11 cellular contexts compared by ENCODE assay signal in the genomic region with DNA sequence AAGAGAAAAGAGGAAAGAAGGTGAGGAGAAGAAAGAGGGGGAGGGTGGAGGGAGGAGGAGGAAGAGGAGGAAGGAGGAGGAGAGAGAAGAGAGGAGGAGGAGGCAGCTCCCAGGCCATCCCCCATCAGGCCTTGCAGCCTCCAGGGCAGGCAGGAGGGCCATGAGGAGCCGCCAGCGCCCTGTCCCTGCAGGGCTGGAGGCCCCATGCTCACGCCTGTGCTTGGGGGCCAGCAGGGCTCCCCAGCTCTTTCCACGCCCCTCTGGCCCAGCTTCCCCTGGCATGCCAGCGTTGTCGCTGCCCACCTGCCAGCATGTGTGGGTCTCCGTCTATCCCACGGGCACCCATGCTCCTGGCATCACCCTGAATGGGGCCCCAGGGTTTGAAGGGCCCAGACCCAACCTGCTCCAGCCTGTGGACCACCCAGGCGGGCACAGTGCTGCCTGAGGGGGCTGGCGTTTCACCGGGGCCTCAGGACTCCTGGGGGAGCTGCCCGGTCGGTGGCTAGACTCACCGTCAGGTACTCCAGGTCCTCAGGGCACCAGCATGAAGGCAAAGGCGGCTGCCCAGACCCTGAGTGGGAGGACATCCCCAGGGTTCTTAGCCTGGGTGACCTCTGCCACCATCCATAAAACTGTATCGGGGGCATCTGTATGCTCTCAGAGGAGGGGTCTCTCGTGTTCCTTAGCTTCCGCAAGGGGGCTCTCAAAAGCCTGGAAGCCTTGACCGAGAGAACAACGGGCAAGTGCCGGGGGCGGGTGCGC. TPM values are rescaled to one million over a fixed set of nuclear protein-coding genes. Genes with fewer than 3 reads are reported as not detected.
DNase-seq lines count a peak whose midpoint lies in the region; ATAC-seq and TF ChIP-seq lines count a peak whose summit lies in the region.
"Had no signal": no experiment of that assay in that cellular context is flagged by ENCODE, and none has a peak within 500 bp of the region (broad histone marks: within the 10 kb centered on the region; RNA-seq: fewer than 3 reads in every experiment).

No MANE protein-coding gene starts in this region.

- TF ChIP-seq POLR2A in heart left ventricle (IDR thresholded peaks at IDR 0.05), result no peak

- H3K4me3 Mint-ChIP-seq in CD4-positive, alpha-beta T cell, result no peak overlapping the region

- H3K27ac ChIP-seq in SJSA1 (peak overlapping the region; percentile 17; the same call in 1 of the 2 replicates), heart left ventricle (peak overlapping the region in 11 of 12 donors; percentile 19 to 98 (median 43)), foreskin keratinocyte (no peak overlapping the region)
- no peak overlapping the region for H3K27ac ChIP-seq in CD4-positive, alpha-beta T cell (ENCODE audit: low read depth, low read length)
- H3K27ac ChIP-seq: VCaP had no signal

- CTCF ChIA-PET in CD4-positive, alpha-beta T cell (lab: Charles Lee), result interaction anchor here (6.4 kb wide), 1 partner anchor 113 kb away, joined by 89 read pairs; no protein-coding TSS in a partner anchor

- H3K4me1 Mint-ChIP-seq in CD4-positive, alpha-beta T cell (ENCODE audit: low read depth), result peaks cover 47% of the 10 kb centered on the region

- H3K36me3 ChIP-seq in SJSA1, result no peaks in the 10 kb centered on the region
- no peaks in the 10 kb centered on the region for H3K36me3 ChIP-seq in heart left ventricle
- H3K36me3 ChIP-seq: gastrocnemius medialis had no signal

- peaks cover 4% of the 10 kb centered on the region for H3K36me3 Mint-ChIP-seq in CD4-positive, alpha-beta T cell (ENCODE audit: low read depth)

- ATAC-seq in heart left ventricle (no peak), sciatic nerve (peak; percentile 61), HG02973 (IDR thresholded peaks at IDR 0.05; ENCODE audit: unreplicated experiment) (no peak), foreskin keratinocyte (no peak)
- ATAC-seq in CD4-positive, alpha-beta T cell (ENCODE audit: poor library complexity), result no peak
- ATAC-seq: gastrocnemius medialis had no signal

- H3K27ac Mint-ChIP-seq in CD4-positive, alpha-beta T cell, result no peak overlapping the region

- no peaks in the 10 kb centered on the region for H3K27me3 Mint-ChIP-seq in CD4-positive, alpha-beta T cell

- intact Hi-C loops in heart left ventricle (cut with DNase I), result loop anchor here in 9 of 10 donors (5.0 to 10.0 kb wide), 8 partner anchors 70 to 588 kb away; a partner anchor contains a TSS
- intact Hi-C loops in sciatic nerve (cut with DNase I), result loop anchor here (5.0 to 10.0 kb wide), 3 partner anchors 70 to 588 kb away; a partner anchor contains a TSS
- intact Hi-C loops in CD4-positive, alpha-beta T cell (cut with DNase I, micrococcal nuclease), result loop anchor here in 1 of 2 experiments (10.0 kb wide), 1 partner anchor 102 kb away; no protein-coding TSS in a partner anchor

- H3K9me3 Mint-ChIP-seq in CD4-positive, alpha-beta T cell, result no peaks in the 10 kb centered on the region

- POLR2A ChIA-PET in CD4-positive, alpha-beta T cell (lab: Charles Lee), result interaction anchor here (1.0 kb wide), 1 partner anchor 8 kb away, joined by 3 read pairs; no protein-coding TSS in a partner anchor

- H3K4me3 ChIP-seq in SJSA1, result no peak overlapping the region
- no peak overlapping the region for H3K4me3 ChIP-seq in heart left ventricle
- H3K4me3 ChIP-seq: gastrocnemius medialis had no signal

- H3K9me3 ChIP-seq in SJSA1 (replicated peaks), result no peaks in the 10 kb centered on the region
- no peaks in the 10 kb centered on the region for H3K9me3 ChIP-seq in heart left ventricle
- no peaks in the 10 kb centered on the region for H3K9me3 ChIP-seq in CD4-positive, alpha-beta T cell (ENCODE audit: control insufficient read depth, low read length)
- H3K9me3 ChIP-seq: gastrocnemius medialis had no signal

- H3K4me1 ChIP-seq in SJSA1 (replicated peaks), result peaks cover 78% of the 10 kb centered on the region
- peaks cover 9 to 54% (median 32%) of the 10 kb centered on the region in 12 donors for H3K4me1 ChIP-seq in heart left ventricle
- H3K4me1 ChIP-seq in foreskin keratinocyte, result no peaks in the 10 kb centered on the region

- H3K27me3 ChIP-seq in SJSA1 (replicated peaks), result no peaks in the 10 kb centered on the region
- no peaks in the 10 kb centered on the region for H3K27me3 ChIP-seq in heart left ventricle
- no peaks in the 10 kb centered on the region for H3K27me3 ChIP-seq in CD4-positive, alpha-beta T cell (ENCODE audit: control insufficient read depth, insufficient read depth, low read length)
- no peaks in the 10 kb centered on the region for H3K27me3 ChIP-seq in foreskin keratinocyte
- H3K27me3 ChIP-seq: gastrocnemius medialis had no signal

- DNase-seq in GM04504 (ENCODE audit: low read depth), result peak; percentile 20
- peak; percentile 74 for DNase-seq in SJSA1 (ENCODE audit: low read depth in 1 of 2, low spot score in 2 of 2)
- peak in 3 of 5 donors; percentile 26 to 76 (median 29) for DNase-seq in heart left ventricle
- DNase-seq in sciatic nerve (ENCODE audit: low spot score), result peak; percentile 73
- no peak for DNase-seq in CD4-positive, alpha-beta T cell
- no peak for DNase-seq in HuH-7 (ENCODE audit: low spot score)
- DNase-seq in foreskin keratinocyte, result no peak
- DNase-seq: gastrocnemius medialis had no signal

- no peak for TF ChIP-seq CTCF in heart left ventricle (IDR thresholded peaks at IDR 0.05)
- no peak for TF ChIP-seq CTCF in CD4-positive, alpha-beta T cell (IDR thresholded peaks at IDR 0.05)
- TF ChIP-seq CTCF in foreskin keratinocyte (conservative IDR thresholded peaks at IDR 0.05), result no peak

- 74 to 83% (median 78%) methylated on average over 19 to 23 of the region's 23 CpGs for WGBS in heart left ventricle, 4 donors

RNA-seq across cellular contexts. Expression of a gene that starts 5.3 kb away (rescaled TPM):
- total RNA-seq in SJSA1 (2014; rRNA removed; shearing (Covaris generic)), result 0.39 TPM in 1 of 2 replicates, not detected in the other
- 10 to 100 TPM in 7 of 9 donors, 1 to 10 TPM in 2; 9.5 to 29.5 (median 19.2) TPM for total RNA-seq in heart left ventricle
- polyA plus RNA-seq in heart left ventricle, result 10 to 100 TPM in 1 of 2 donors, 1 to 10 TPM in 1; 3.5 to 15.5 TPM
- total RNA-seq in sciatic nerve, result 7.3 TPM
- total RNA-seq in CD4-positive, alpha-beta T cell, result 10 to 100 TPM; 81.8 TPM
- total RNA-seq in foreskin keratinocyte, result not detected in 2 replicates
- polyA plus RNA-seq in foreskin keratinocyte, result not detected in 2 replicates
- total RNA-seq: Daoy, gastrocnemius medialis had no signal

RNA-seq across cellular contexts. Expression of a gene that starts 5.4 kb away (rescaled TPM):
- total RNA-seq in SJSA1 (2014; rRNA removed; shearing (Covaris generic)), result 0.11 TPM in 1 of 2 replicates, not detected in the other
- total RNA-seq in heart left ventricle, result 10 to 100 TPM in 8 of 9 donors, 1 to 10 TPM in 1; 4.8 to 41.2 (median 29.9) TPM
- 10 to 100 TPM in 1 of 2 donors, 1 to 10 TPM in 1; 5.1 to 34.6 TPM for polyA plus RNA-seq in heart left ventricle
- 3.1 TPM for total RNA-seq in sciatic nerve
- total RNA-seq in CD4-positive, alpha-beta T cell, result 10 to 100 TPM; 71.2 to 71.7 TPM
- not detected in 2 replicates for total RNA-seq in foreskin keratinocyte
- polyA plus RNA-seq in foreskin keratinocyte, result not detected in 2 replicates

RNA-seq across cellular contexts. Expression of a gene that starts 36.8 kb away (rescaled TPM):
- total RNA-seq in SJSA1 (2014; rRNA removed; shearing (Covaris generic)), result not detected in 2 replicates
- 1 to 10 TPM in 1 of 9 donors, under 1 TPM in 2, not detected in 6; 0.33 to 2.3 (median 0.54) TPM for total RNA-seq in heart left ventricle
- polyA plus RNA-seq in heart left ventricle, result under 1 TPM in 1 of 2 donors, not detected in 1; 0.07 TPM
- total RNA-seq in sciatic nerve, result 0.80 TPM
- total RNA-seq in CD4-positive, alpha-beta T cell, result not detected
- 0.21 TPM in 1 of 2 replicates, not detected in the other for total RNA-seq in foreskin keratinocyte
- 0.08 and 0.12 TPM in 2 replicates for polyA plus RNA-seq in foreskin keratinocyte
- total RNA-seq: Daoy, gastrocnemius medialis had no signal

Comparison
In these comparisons a context has a peak if more than half of its experiments do, and no peak if none do; other contexts are left out.
1. DNase-seq: peak in GM04504 (single experiment), SJSA1 (2 of 2), heart left ventricle (3 of 5) and sciatic nerve (single experiment); none in CD4-positive, alpha-beta T cell (0 of 10), HuH-7 (single experiment) and foreskin keratinocyte (0 of 2).
2. H3K27ac ChIP-seq: peak in SJSA1 (single experiment) and heart left ventricle (11 of 12); none in CD4-positive, alpha-beta T cell (single experiment) and foreskin keratinocyte (single experiment).